In genomic region chr7:130288829-130289228, GRCh38 we compare ENCODE assay signal across 1 cellular context.
TF ChIP-seq lines count a peak whose summit lies in the region.

No MANE protein-coding gene starts in this region.

TF ChIP-seq in HepG2, 621 proteins besides CTCF, POLR2A, EP300 and RAD21:
- TF ChIP-seq STAG1 (CRISPR knock-in tag; IDR thresholded peaks at IDR 0.05) = peak; percentile 26; the same call in 1 of the 2 replicates
- TF ChIP-seq HNF4A (CRISPR knock-in tag; IDR thresholded peaks at IDR 0.05) = peak; percentile 47; the same call in 1 of the 2 replicates
- TF ChIP-seq ZNF263 (CRISPR knock-in tag; IDR thresholded peaks at IDR 0.05) = peak; percentile 44; the same call in 1 of the 2 replicates
- TF ChIP-seq SP5 (CRISPR knock-in tag; IDR thresholded peaks at IDR 0.05; ENCODE audit: borderline replicate concordance, low read depth) = 0 out of 2 replicates have a peak, but pooled peaks have one; percentile 38
- no peak for TF ChIP-seq NFIC (IDR thresholded peaks at IDR 0.05; ENCODE audit: low read length)
- TF ChIP-seq TSC22D2 (CRISPR knock-in tag; IDR thresholded peaks at IDR 0.05; ENCODE audit: borderline replicate concordance) = no peak
- TF ChIP-seq ZMYM2 (CRISPR knock-in tag; IDR thresholded peaks at IDR 0.05) = no peak
- no peak for TF ChIP-seq ELF3 (CRISPR knock-in tag; IDR thresholded peaks at IDR 0.05)
